In the genomic region with DNA sequence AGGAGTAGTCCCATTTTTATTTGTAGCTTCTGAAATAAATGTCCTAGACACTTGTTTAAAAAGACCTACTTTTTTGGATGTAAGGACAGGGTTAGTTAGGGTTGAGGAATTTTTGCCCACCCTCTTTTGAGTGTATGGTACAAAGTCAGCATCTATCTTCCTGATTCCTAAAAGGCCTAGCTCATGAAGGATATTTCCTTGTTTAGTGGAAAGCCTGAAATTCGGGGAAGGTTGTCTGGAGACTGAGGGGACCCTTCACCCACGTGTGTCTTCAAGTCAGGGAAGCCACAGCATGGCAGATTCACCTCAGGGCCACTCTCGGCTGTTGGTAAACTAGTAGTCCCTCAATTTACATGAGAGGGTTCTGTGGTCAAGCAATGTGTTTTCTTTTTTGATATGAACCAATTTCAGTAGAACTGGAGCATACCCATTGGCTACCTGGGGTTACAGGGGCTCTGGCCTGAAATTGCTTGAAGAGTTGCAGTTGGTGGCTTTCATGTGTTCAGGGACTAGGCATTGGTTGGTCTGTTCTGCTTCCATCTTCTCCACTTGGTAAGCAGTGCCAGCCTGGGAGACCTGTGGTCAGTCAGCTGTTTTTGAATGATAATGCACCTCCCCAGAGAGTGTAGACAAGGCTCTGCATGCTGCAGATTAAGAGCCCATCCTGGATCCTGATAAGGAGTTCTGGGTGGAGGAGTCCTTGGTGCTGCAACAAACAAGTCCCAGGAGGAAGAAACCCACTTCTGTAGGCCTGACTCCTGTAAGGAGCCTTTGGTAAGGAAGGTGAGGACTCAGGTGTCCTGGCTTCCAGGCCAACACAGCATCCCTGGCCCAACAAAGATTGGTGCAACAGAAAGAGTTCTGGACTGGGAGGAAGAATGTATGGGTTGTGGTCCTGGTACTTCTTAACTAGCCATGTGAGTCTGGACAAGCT, we compare ENCODE assay signal across 14 cellular contexts. TPM values are rescaled to one million over a fixed set of nuclear protein-coding genes. Genes with fewer than 3 reads are reported as not detected.
A peak's percentile ranks its signal among the peaks of the same experiment; 100 is the strongest.
DNase-seq lines count a peak whose midpoint lies in the region; ATAC-seq and TF ChIP-seq lines count a peak whose summit lies in the region.
"Had no signal": no experiment of that assay in that cellular context is flagged by ENCODE, and none has a peak within 500 bp of the region (broad histone marks: within the 10 kb centered on the region; RNA-seq: fewer than 3 reads in every experiment).

No MANE protein-coding gene starts in this region.

- peaks cover 45 to 52% (median 50%) of the 10 kb centered on the region in 3 donors for H3K4me1 Mint-ChIP-seq in IgD-negative memory B cell
- H3K4me1 Mint-ChIP-seq in activated T-helper 17 cell treated with anti-CD3 and anti-CD28 coated beads, Interleukin-2, amount 50 U/mL, for 72 hours: peaks cover 18% of the 10 kb centered on the region

- H3K4me3 Mint-ChIP-seq in IgD-negative memory B cell: peak overlapping the region in 3 of 4 donors; percentile 54 to 95 (median 60)
- no peak overlapping the region for H3K4me3 Mint-ChIP-seq in activated T-helper 17 cell treated with anti-CD3 and anti-CD28 coated beads, Interleukin-2, amount 50 U/mL, for 72 hours
- H3K4me3 Mint-ChIP-seq: HFFc6 had no signal

- H3K36me3 ChIP-seq in DND-41 (ENCODE audit: insufficient read depth, low read length): peaks cover 24% of the 10 kb centered on the region
- peaks cover 0 to 29% of the 10 kb centered on the region in 2 donors for H3K36me3 ChIP-seq in psoas muscle (ENCODE audit: insufficient read depth in 1 of 2, low read depth in 1 of 2)

- H4K20me1 ChIP-seq in DND-41 (ENCODE audit: insufficient read depth, low read length): peaks cover 16% of the 10 kb centered on the region

- peak overlapping the region in 2 of 3 donors; percentile 54 to 99 for H3K27ac Mint-ChIP-seq in IgD-negative memory B cell
- H3K27ac Mint-ChIP-seq in activated T-helper 17 cell treated with anti-CD3 and anti-CD28 coated beads, Interleukin-2, amount 50 U/mL, for 72 hours: peak overlapping the region; percentile 62
- H3K27ac Mint-ChIP-seq: HFFc6 had no signal

- intact Hi-C loops in psoas muscle (cut with DNase I): no loop called here

- WGBS in psoas muscle, 3 donors: 84 to 94% (median 89%) methylated on average over 3 of the region's 3 CpGs

- no peak overlapping the region for H2AFZ ChIP-seq in DND-41 (ENCODE audit: low read depth, low read length)

- H3K27ac ChIP-seq in DND-41 (ENCODE audit: low read length): peak overlapping the region; percentile 44
- H3K27ac ChIP-seq in psoas muscle: peak overlapping the region; percentile 98
- H3K27ac ChIP-seq: suprapubic skin had no signal

- H3K4me3 ChIP-seq in DND-41 (ENCODE audit: low read depth in 1 of 2, low read length in 2 of 2): no peak overlapping the region
- H3K4me3 ChIP-seq in psoas muscle: no peak overlapping the region
- H3K4me3 ChIP-seq: suprapubic skin had no signal

- no peaks in the 10 kb centered on the region for H3K9me3 Mint-ChIP-seq in IgD-negative memory B cell
- no peaks in the 10 kb centered on the region for H3K9me3 Mint-ChIP-seq in activated T-helper 17 cell treated with anti-CD3 and anti-CD28 coated beads, Interleukin-2, amount 50 U/mL, for 72 hours
- H3K9me3 Mint-ChIP-seq: HFFc6 had no signal

- H3K27me3 Mint-ChIP-seq in IgD-negative memory B cell: no peaks in the 10 kb centered on the region
- no peaks in the 10 kb centered on the region for H3K27me3 Mint-ChIP-seq in activated T-helper 17 cell treated with anti-CD3 and anti-CD28 coated beads, Interleukin-2, amount 50 U/mL, for 72 hours

- ATAC-seq in DND-41 (ENCODE audit: insufficient read depth, low read depth) (peak; percentile 29; the same call in 1 of the 3 replicates), psoas muscle (peak; percentile 11 to 25 (median 19)), HG02970 (IDR thresholded peaks at IDR 0.05; ENCODE audit: low FRiP score, unreplicated experiment) (no peak)
- peak; percentile 12 for ATAC-seq in activated T-helper 17 cell treated with anti-CD3 and anti-CD28 coated beads, Interleukin-2, amount 50 U/mL, for 72 hours (replicated peaks)

- TF ChIP-seq CTCF in DND-41 (IDR thresholded peaks at IDR 0.05; ENCODE audit: borderline replicate concordance, extremely low read depth, low read length, poor library complexity, severe bottlenecking) (no peak), psoas muscle (IDR thresholded peaks at IDR 0.05) (no peak)

- H3K4me2 ChIP-seq in DND-41 (ENCODE audit: insufficient read depth, low read length): no peak overlapping the region

- H3K4me1 ChIP-seq in DND-41 (ENCODE audit: insufficient read depth, low read length): peaks cover 40% of the 10 kb centered on the region
- H3K4me1 ChIP-seq in psoas muscle: peaks cover 20% of the 10 kb centered on the region

- peaks cover 25% of the 10 kb centered on the region for H3K79me2 ChIP-seq in DND-41 (ENCODE audit: insufficient read depth, low read length)

- DNase-seq in DND-41 (no peak), psoas muscle (no peak), DMS153 treated with DMSO at 0.1 percent for 48 hours (lab: John Stamatoyannopoulos, UW; ENCODE audit: unreplicated experiment) (no peak), putamen (ENCODE audit: low spot score) (no peak)
- DNase-seq: activated CD4-positive, CD25-positive, alpha-beta regulatory T cell; activated gamma-delta T cell treated with Interleukin-2 at 50 U/mL for 16 hours; HFFc6; NCI-H146; NCI-H526 treated with DMSO at 0.1 percent for 48 hours; SHP77 treated with DMSO at 0.1 percent for 48 hours had no signal

- H3K9ac ChIP-seq in DND-41 (ENCODE audit: low read depth, low read length): no peak overlapping the region

- H3K9me3 ChIP-seq in DND-41 (ENCODE audit: insufficient read depth, low read length, severe bottlenecking) (no peaks in the 10 kb centered on the region), psoas muscle (no peaks in the 10 kb centered on the region)
- H3K9me3 ChIP-seq: suprapubic skin had no signal

- H3K27me3 ChIP-seq in DND-41 (ENCODE audit: insufficient read depth, low read length, poor library complexity) (no peaks in the 10 kb centered on the region), psoas muscle (ENCODE audit: insufficient read depth in 3 of 3, low read length in 2 of 3) (no peaks in the 10 kb centered on the region)
- H3K27me3 ChIP-seq: suprapubic skin had no signal

- H3K36me3 Mint-ChIP-seq in IgD-negative memory B cell: peaks cover 35% of the 10 kb centered on the region
- H3K36me3 Mint-ChIP-seq in activated T-helper 17 cell treated with anti-CD3 and anti-CD28 coated beads, Interleukin-2, amount 50 U/mL, for 72 hours (ENCODE audit: low read depth): peaks cover 56% of the 10 kb centered on the region

RNA-seq across cellular contexts. Expression of gene BTG2, which starts 6.3 kb away (rescaled TPM):
- polyA plus RNA-seq in IgD-negative memory B cell (202 TPM), psoas muscle (100 to 1,000 TPM in 1 of 3 donors, 10 to 100 TPM in 2; 17.6 to 119 (median 60.4) TPM)
- total RNA-seq in activated T-helper 17 cell treated with anti-CD3 and anti-CD28 coated beads, Interleukin-2, amount 50 U/mL, for 72 hours: 100 to 1,000 TPM in 1 of 2 donors, 10 to 100 TPM in 1; 91.3 to 340 TPM
- total RNA-seq in psoas muscle: 100 to 1,000 TPM in 3 of 4 donors, 10 to 100 TPM in 1; 83.0 to 360 (median 224) TPM

RNA-seq across cellular contexts. Expression of gene FMOD, which starts 39.3 kb away (rescaled TPM):
- polyA plus RNA-seq in IgD-negative memory B cell (0.28 TPM), psoas muscle (1 to 10 TPM; 3.0 to 4.6 (median 3.8) TPM)
- total RNA-seq in activated T-helper 17 cell treated with anti-CD3 and anti-CD28 coated beads, Interleukin-2, amount 50 U/mL, for 72 hours: under 1 TPM in 1 of 2 donors, not detected in 1; 0.26 TPM
- 1 to 10 TPM; 3.6 to 9.6 (median 5.8) TPM for total RNA-seq in psoas muscle
